8 cellular contexts compared by ENCODE assay signal in genomic region chr9:129333961-129334743, GRCh38.
DNase-seq lines count a peak whose midpoint lies in the region; FAIRE-seq and TF ChIP-seq lines count a peak whose summit lies in the region.

No MANE protein-coding gene starts in this region.

- peak overlapping the region; percentile 38; the same call in 1 of the 2 replicates for H3K27ac ChIP-seq in SJCRH30

- CTCF ChIA-PET in HEK293T (lab: Yijun Ruan, JAX) = interaction anchor here (0.7 kb wide), 1 partner anchor 192 kb away, joined by 5 read pairs; no protein-coding TSS in a partner anchor

- H3K4me3 ChIP-seq in SJCRH30 = peak overlapping the region; percentile 46
- H3K4me3 ChIP-seq in skeletal muscle satellite cell (ENCODE audit: low read length) = peak overlapping the region; percentile 53

- peaks cover 14% of the 10 kb centered on the region for H3K4me1 ChIP-seq in SJCRH30
- H3K4me1 ChIP-seq in skeletal muscle satellite cell (ENCODE audit: control insufficient read depth, insufficient read depth, low read length) = peaks cover 38% of the 10 kb centered on the region

- no peaks in the 10 kb centered on the region for H3K36me3 ChIP-seq in SJCRH30
- H3K36me3 ChIP-seq in skeletal muscle satellite cell (ENCODE audit: insufficient read depth, low read length) = no peaks in the 10 kb centered on the region

- no peak for TF ChIP-seq CTCF in AG09319 (IDR thresholded peaks at IDR 0.05; ENCODE audit: low read depth, low read length)

- DNase-seq in AG09319 (ENCODE audit: extremely low read depth, low read depth) (peak; percentile 92), HEK293T (ENCODE audit: extremely low spot score) (peak; percentile 42), SJCRH30 (peak; percentile 82 to 85), cerebellum (ENCODE audit: low spot score) (peak; percentile 51), inferior parietal cortex (ENCODE audit: extremely low spot score) (peak; percentile 39), GM12891 (ENCODE audit: insufficient read length, low spot score) (no peak), NCI-H524 treated with DMSO at 0.1 percent for 48 hours (lab: John Stamatoyannopoulos, UW) (no peak)

- POLR2A ChIA-PET in HEK293T (lab: Yijun Ruan, JAX) = interaction anchor here (0.7 to 3.0 kb wide), 5 partner anchors 12 to 167 kb away, joined by 3 to 14 read pairs (median 3); partner anchors contain the start of gene IER5L

- FAIRE-seq in GM12891 (lab: Jason Lieb, UNC) = no peak

- no peak for TF ChIP-seq POLR2A in GM12891 (IDR thresholded peaks at IDR 0.05; ENCODE audit: low read depth, low read length)

- H3K4me2 ChIP-seq in skeletal muscle satellite cell (ENCODE audit: low read length) = peak overlapping the region; percentile 72

- H3K9me3 ChIP-seq in SJCRH30 (replicated peaks) (no peaks in the 10 kb centered on the region), skeletal muscle satellite cell (replicated peaks; ENCODE audit: low read length) (no peaks in the 10 kb centered on the region)

- H3K9ac ChIP-seq in skeletal muscle satellite cell (ENCODE audit: low read depth, low read length) = peak overlapping the region; percentile 46

- H3K27me3 ChIP-seq in SJCRH30 (no peaks in the 10 kb centered on the region), skeletal muscle satellite cell (ENCODE audit: control insufficient read depth, insufficient read depth, low read length) (no peaks in the 10 kb centered on the region)

TF ChIP-seq in HEK293T, 16 proteins besides CTCF, POLR2A, EP300 and RAD21:
- TF ChIP-seq TARDBP (IDR thresholded peaks at IDR 0.05) (no peak), HDGF (IDR thresholded peaks at IDR 0.05; ENCODE audit: borderline replicate concordance) (0 out of 2 replicates have a peak, but pooled peaks have one; percentile 50), BHLHE40 (IDR thresholded peaks at IDR 0.05; ENCODE audit: borderline replicate concordance) (no peak), LEF1 (IDR thresholded peaks at IDR 0.05; ENCODE audit: borderline replicate concordance) (no peak)

TF ChIP-seq in GM12891, 5 proteins besides CTCF, POLR2A, EP300 and RAD21:
- TF ChIP-seq TAF1 (IDR thresholded peaks at IDR 0.05; ENCODE audit: low read depth, low read length) (no peak), POU2F2 (IDR thresholded peaks at IDR 0.05; ENCODE audit: low read depth, low read length) (no peak), POLR2AphosphoS5 (IDR thresholded peaks at IDR 0.05; ENCODE audit: low read depth, low read length) (no peak), PAX5 (IDR thresholded peaks at IDR 0.05; ENCODE audit: insufficient read depth, low read length, severe bottlenecking) (no peak), SPI1 (IDR thresholded peaks at IDR 0.05; ENCODE audit: low read depth, low read length) (no peak)

Comparison
In these comparisons a context has a peak if more than half of its experiments do, and no peak if none do; other contexts are left out.
1. DNase-seq: peak in AG09319 (single experiment), HEK293T (single experiment), SJCRH30 (2 of 2), cerebellum (single experiment) and inferior parietal cortex (single experiment); none in GM12891 (single experiment) and NCI-H524 treated with DMSO at 0.1 percent for 48 hours (single experiment).